In genomic region chr21:20783611-20784010, GRCh38 we compare ENCODE assay signal across 23 cellular contexts.
"Had no signal": no experiment of that assay in that cellular context is flagged by ENCODE, and none has a peak within 500 bp of the region (broad histone marks: within the 10 kb centered on the region; RNA-seq: fewer than 3 reads in every experiment).

No MANE protein-coding gene starts in this region.

- H3K27me3 ChIP-seq: brain microvascular endothelial cell, left lung, right atrium auricular region, testis, upper lobe of right lung had no signal

- H3K4me1 ChIP-seq: left lung, right atrium auricular region, testis, upper lobe of right lung had no signal

- H3K27ac ChIP-seq: brain microvascular endothelial cell, epithelial cell of prostate, left lung, right atrium auricular region, SK-N-MC, testis, upper lobe of right lung had no signal

- H3K9me3 ChIP-seq: testis, upper lobe of right lung had no signal

- ATAC-seq: activated CD4-positive, alpha-beta T cell treated with anti-CD3 and anti-CD28 coated beads for 36 hours; left lung; stimulated activated naive CD8-positive, alpha-beta T cell treated with anti-CD3 and anti-CD28 coated beads, Interleukin-15, amount 100 ng/mL, for 72 hours; T-cell; upper lobe of right lung; WTC11 had no signal

- H3K4me3 ChIP-seq: left lung, right atrium auricular region, SK-N-MC, testis, upper lobe of right lung had no signal

- H3K36me3 ChIP-seq: brain microvascular endothelial cell, left lung, right atrium auricular region, upper lobe of right lung had no signal

- DNase-seq: activated CD4-positive, alpha-beta T cell treated with anti-CD3 and anti-CD28 coated beads for 36 hours; activated CD4-positive, alpha-beta T cell treated with anti-CD3 and anti-CD28 coated beads, Interleukin-2, amount 50 U/mL, for 48 hours; activated naive CD4-positive, alpha-beta T cell; activated naive CD8-positive, alpha-beta T cell treated with anti-CD3 and anti-CD28 coated beads for 36 hours; brain microvascular endothelial cell; dermis blood vessel endothelial cell; endodermal cell; foreskin melanocyte; glutamatergic neuron; kidney; left lung; midbrain; nephron progenitor cell; small intestine; stimulated activated CD4-positive, alpha-beta T cell treated with anti-CD3 and anti-CD28 coated beads, Interleukin-4, amount 100 ng/mL, for 1 hour; stimulated activated naive CD8-positive, alpha-beta T cell treated with anti-CD3 and anti-CD28 coated beads, Interleukin-15, amount 100 ng/mL, for 72 hours; T-cell; testis; upper lobe of right lung had no signal
